ENCODE assay signal across 15 cellular contexts in the genomic region with DNA sequence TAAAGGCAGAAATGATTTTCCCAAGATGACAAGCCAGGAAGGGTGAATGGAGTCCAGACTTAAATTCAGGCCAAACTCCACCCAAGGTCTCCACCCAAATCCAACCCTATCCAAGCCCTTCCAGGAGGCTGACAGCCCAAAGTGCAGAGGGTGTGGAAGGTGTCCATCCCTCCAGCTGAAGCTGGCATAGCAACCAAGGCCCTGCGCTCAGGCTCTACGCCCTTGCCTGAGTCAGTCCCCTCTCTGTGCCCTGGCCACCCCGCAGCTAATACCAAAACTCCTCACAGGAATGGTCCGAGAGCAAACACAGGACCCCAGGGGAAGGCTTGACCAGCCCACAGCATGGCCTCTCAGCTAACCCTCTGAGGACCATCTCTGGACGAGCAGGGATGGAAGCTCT. TPM values are rescaled to one million over a fixed set of nuclear protein-coding genes. Genes with fewer than 3 reads are reported as not detected.
A peak's percentile ranks its signal among the peaks of the same experiment; 100 is the strongest.
DNase-seq lines count a peak whose midpoint lies in the region; ATAC-seq and TF ChIP-seq lines count a peak whose summit lies in the region.
"Had no signal": no experiment of that assay in that cellular context is flagged by ENCODE, and none has a peak within 500 bp of the region (broad histone marks: within the 10 kb centered on the region; RNA-seq: fewer than 3 reads in every experiment).

No MANE protein-coding gene starts in this region.

- ATAC-seq in mucosa of descending colon = peak; percentile 34

- no TSS peak for BruUV-seq in PC-9 (replicated peaks; lab: Mats Ljungman, UMichigan)

- CTCF ChIA-PET in PC-9 (lab: Charles Lee) = no interaction called here

- H3K4me1 ChIP-seq in PC-9 (replicated peaks; ENCODE audit: insufficient read depth) (peaks cover 15% of the 10 kb centered on the region), mucosa of descending colon (ENCODE audit: low read depth) (peaks cover 20% of the 10 kb centered on the region), subcutaneous abdominal adipose tissue (ENCODE audit: control insufficient read depth in 5 of 5, insufficient read depth in 5 of 5, low read length in 5 of 5) (peaks cover 6 to 70% (median 64%) of the 10 kb centered on the region in 5 donors)

- intact Hi-C loops in PC-9 (cut with micrococcal nuclease; ENCODE audit: unreplicated experiment) = no loop called here
- intact Hi-C loops in dorsolateral prefrontal cortex (cut with DNase I) = loop anchor here (2.0 to 5.0 kb wide), 2 partner anchors 37 to 38 kb away; a partner anchor contains a TSS
- intact Hi-C loops in mucosa of descending colon (cut with DNase I, micrococcal nuclease) = no loop called here

- no peak for DNase-seq in PC-9
- DNase-seq in dorsolateral prefrontal cortex = peak in 2 of 10 donors; percentile 25 to 38
- DNase-seq in mucosa of descending colon = no peak
- DNase-seq in NCI-H446 (lab: John Stamatoyannopoulos, UW) = no peak
- DNase-seq in stimulated activated CD4-positive, alpha-beta T cell treated with anti-CD3 and anti-CD28 coated beads, Interleukin-15, amount 100 ng/mL, for 24 hours = no peak
- no peak for DNase-seq in NCI-H1105 treated with DMSO at 0.1 percent for 48 hours (lab: John Stamatoyannopoulos, UW)
- DNase-seq in HT-29 (ENCODE audit: low spot score) = no peak
- DNase-seq: activated CD4-positive, alpha-beta T cell treated with anti-CD3 and anti-CD28 coated beads, Interleukin-2, amount 50 U/mL, for 48 hours; activated gamma-delta T cell treated with Interleukin-2 at 50 U/mL for 16 hours; DMS79; MM.1S; NCI-H345; T1000 had no signal

- H3K36me3 ChIP-seq in PC-9 (ENCODE audit: low read depth) = no peaks in the 10 kb centered on the region
- H3K36me3 ChIP-seq in mucosa of descending colon (ENCODE audit: low read depth) = no peaks in the 10 kb centered on the region
- H3K36me3 ChIP-seq in subcutaneous abdominal adipose tissue (ENCODE audit: control insufficient read depth in 5 of 5, insufficient read depth in 5 of 5, low read length in 5 of 5) = no peaks in the 10 kb centered on the region

- POLR2A ChIA-PET in PC-9 (lab: Charles Lee; ENCODE audit: unreplicated experiment) = no interaction called here

- peak overlapping the region in 1 of 5 donors; percentile 71 for H3K9ac ChIP-seq in subcutaneous abdominal adipose tissue (ENCODE audit: low read length in 5 of 5)

- no peak overlapping the region for H3K27ac ChIP-seq in PC-9
- H3K27ac ChIP-seq in dorsolateral prefrontal cortex = peak overlapping the region; percentile 69 to 100 (median 98)
- H3K27ac ChIP-seq in subcutaneous abdominal adipose tissue (ENCODE audit: low read depth, low read length) = peak overlapping the region; percentile 62

- H3K79me2 ChIP-seq in PC-9 (ENCODE audit: low read depth) = peaks cover 7% of the 10 kb centered on the region; the same call in 1 of the 2 replicates

- H3F3A ChIP-seq in PC-9 (ENCODE audit: insufficient read depth, low read depth) = 0 out of 2 replicates have a peak, but pooled peaks cover 5% of the 10 kb centered on the region

- H2AFZ ChIP-seq in PC-9 = no peak overlapping the region

- H4K20me1 ChIP-seq in PC-9 (ENCODE audit: insufficient read depth) = no peaks in the 10 kb centered on the region

- H3K27me3 ChIP-seq in PC-9 (ENCODE audit: insufficient read depth, low read depth) = no peaks in the 10 kb centered on the region; the same call in 1 of the 2 replicates
- no peaks in the 10 kb centered on the region for H3K27me3 ChIP-seq in dorsolateral prefrontal cortex
- H3K27me3 ChIP-seq in subcutaneous abdominal adipose tissue (ENCODE audit: control insufficient read depth in 5 of 5, insufficient read depth in 4 of 5, low read length in 5 of 5) = no peaks in the 10 kb centered on the region

- no peaks in the 10 kb centered on the region for H3K9me3 ChIP-seq in PC-9 (ENCODE audit: insufficient read depth, low read depth)
- H3K9me3 ChIP-seq in mucosa of descending colon = no peaks in the 10 kb centered on the region
- H3K9me3 ChIP-seq in subcutaneous abdominal adipose tissue (ENCODE audit: control insufficient read depth in 5 of 5, low read length in 5 of 5) = no peaks in the 10 kb centered on the region

- H3K9me2 ChIP-seq in PC-9 (ENCODE audit: insufficient read depth) = no peaks in the 10 kb centered on the region

- no peak for TF ChIP-seq CTCF in PC-9 (conservative IDR thresholded peaks at IDR 0.05)
- no peak for TF ChIP-seq CTCF in dorsolateral prefrontal cortex (IDR thresholded peaks at IDR 0.05 in 54 of 56, conservative IDR thresholded peaks at IDR 0.05 in 2 of 56; ENCODE audit: low read depth in 1 of 56, partially characterized antibody in 56 of 56)
- no peak for TF ChIP-seq CTCF in mucosa of descending colon (IDR thresholded peaks at IDR 0.05)

- peak overlapping the region; percentile 81 for H3K4me2 ChIP-seq in PC-9

- H3K4me3 ChIP-seq in PC-9 (no peak overlapping the region), dorsolateral prefrontal cortex (peak overlapping the region; percentile 16 to 97 (median 87)), mucosa of descending colon (no peak overlapping the region), subcutaneous abdominal adipose tissue (ENCODE audit: low read depth in 1 of 5, low read length in 5 of 5) (peak overlapping the region in 1 of 5 donors; percentile 2)

RNA-seq across cellular contexts. Expression of a gene that starts 2.1 kb away (rescaled TPM):
- 22.3 and 24.2 TPM in 2 replicates for total RNA-seq in PC-9 (2021)
- 100 to 1,000 TPM; 221 to 622 (median 319) TPM for total RNA-seq in dorsolateral prefrontal cortex
- total RNA-seq in mucosa of descending colon = 10 to 100 TPM; 49.9 to 64.7 (median 61.1) TPM
- total RNA-seq in HT-29 (2014; rRNA removed; shearing (Covaris generic)) = 37.7 and 49.8 TPM in 2 replicates

RNA-seq across cellular contexts. Expression of a gene that starts 27.7 kb away (rescaled TPM):
- 1.2 and 1.7 TPM in 2 replicates for total RNA-seq in PC-9 (2021)
- total RNA-seq in dorsolateral prefrontal cortex = 1 to 10 TPM in 83 of 120 experiments, under 1 TPM in 36, not detected in 1; 0.26 to 4.5 (median 1.5) TPM
- total RNA-seq in mucosa of descending colon = 10 to 100 TPM in 2 of 3 donors, 1 to 10 TPM in 1; 7.1 to 12.3 (median 12.0) TPM
- 7.3 and 8.8 TPM in 2 replicates for total RNA-seq in HT-29 (2014; rRNA removed; shearing (Covaris generic))
- total RNA-seq: RPMI7951 had no signal

RNA-seq across cellular contexts. Expression of a gene that starts 37.5 kb away (rescaled TPM):
- total RNA-seq in PC-9 (2021) = 10.1 and 15.2 TPM in 2 replicates
- 100 to 1,000 TPM in 95 of 120 experiments, 10 to 100 TPM in 25; 58.5 to 177 (median 126) TPM for total RNA-seq in dorsolateral prefrontal cortex
- total RNA-seq in mucosa of descending colon = 10 to 100 TPM in 1 of 3 donors, 1 to 10 TPM in 2; 3.2 to 11.0 (median 3.8) TPM
- total RNA-seq in HT-29 (2014; rRNA removed; shearing (Covaris generic)) = 3.1 and 4.0 TPM in 2 replicates

RNA-seq across cellular contexts. Expression of a gene that starts 38.2 kb away (rescaled TPM):
- total RNA-seq in PC-9 (2021) (not detected in 2 replicates), dorsolateral prefrontal cortex (100 to 1,000 TPM in 3 of 120 experiments, 10 to 100 TPM in 117; 15.4 to 106 (median 48.7) TPM), mucosa of descending colon (10 to 100 TPM; 11.6 to 44.5 (median 24.3) TPM)
- 2.9 and 4.6 TPM in 2 replicates for total RNA-seq in HT-29 (2014; rRNA removed; shearing (Covaris generic))
- total RNA-seq: RPMI7951 had no signal

RNA-seq across cellular contexts. Expression of a gene that starts 55.6 kb away (rescaled TPM):
- total RNA-seq in PC-9 (2021) = 23.3 and 23.5 TPM in 2 replicates
- total RNA-seq in dorsolateral prefrontal cortex = 10 to 100 TPM; 14.1 to 91.8 (median 29.3) TPM
- total RNA-seq in mucosa of descending colon = 10 to 100 TPM; 37.3 to 93.5 (median 63.0) TPM
- 48.0 and 61.2 TPM in 2 replicates for total RNA-seq in HT-29 (2014; rRNA removed; shearing (Covaris generic))

Comparison
In these comparisons a context has a peak if more than half of its experiments do, and no peak if none do; other contexts are left out.
1. H3K4me3 ChIP-seq: peak in dorsolateral prefrontal cortex (59 of 59); none in PC-9 (single experiment) and mucosa of descending colon (single experiment).
2. intact Hi-C loops: an anchor here in dorsolateral prefrontal cortex (2.0 to 5.0 kb wide); none called in PC-9 and mucosa of descending colon.